18 cellular contexts compared by ENCODE assay signal in genomic region chr17:33375086-33375485, GRCh38.
"Had no signal": no experiment of that assay in that cellular context is flagged by ENCODE, and none has a peak within 500 bp of the region (broad histone marks: within the 10 kb centered on the region; RNA-seq: fewer than 3 reads in every experiment).

No MANE protein-coding gene starts in this region.

- DNase-seq: cortex of kidney; effector memory CD8-positive, alpha-beta T cell; left lung; mammary epithelial cell; naive B cell; pancreas; right lobe of liver; small intestine; stimulated activated CD4-positive, alpha-beta T cell treated with anti-CD3 and anti-CD28 coated beads, Interleukin-15, amount 100 ng/mL, for 24 hours; stimulated activated CD4-positive, alpha-beta T cell treated with anti-CD3 and anti-CD28 coated beads, Interleukin-2, amount 100 ng/mL, for 48 hours; stimulated activated naive B cell treated with anti-CD40 and anti-IgM and Interleukin-4, amounts not matched to agents 10 μg/mL and 1 μg/mL and 100 μg/mL, for 72 hours; thyroid gland had no signal

- H3K36me3 Mint-ChIP-seq: naive B cell; natural killer cell treated with Interleukin-12 subunit alpha and Interleukin-12 subunit beta and Interleukin-15 and Interleukin-18, amount 100 ng/mL, for 72 hours; stimulated activated naive B cell treated with anti-CD40 and anti-IgM and Interleukin-4, amounts not matched to agents 10 μg/mL and 1 μg/mL and 100 μg/mL, for 72 hours; type B pancreatic cell had no signal

- H3K27me3 ChIP-seq: pancreas, right lobe of liver, thyroid gland had no signal

- H3K27ac Mint-ChIP-seq: effector memory CD8-positive, alpha-beta T cell; naive B cell; natural killer cell treated with Interleukin-12 subunit alpha and Interleukin-12 subunit beta and Interleukin-15 and Interleukin-18, amount 100 ng/mL, for 72 hours; progenitor cell of endocrine pancreas; stimulated activated naive B cell treated with anti-CD40 and anti-IgM and Interleukin-4, amounts not matched to agents 10 μg/mL and 1 μg/mL and 100 μg/mL, for 72 hours; stimulated activated naive CD8-positive, alpha-beta T cell treated with anti-CD3 and anti-CD28 coated beads, Interleukin-15, Interleukin-2, amounts not matched to agents 100 ng/mL and 50 ng/mL, for 24 hours; type B pancreatic cell had no signal

- H3K4me3 Mint-ChIP-seq: effector memory CD8-positive, alpha-beta T cell; naive B cell; natural killer cell treated with Interleukin-12 subunit alpha and Interleukin-12 subunit beta and Interleukin-15 and Interleukin-18, amount 100 ng/mL, for 72 hours; neural crest cell; stimulated activated naive B cell treated with anti-CD40 and anti-IgM and Interleukin-4, amounts not matched to agents 10 μg/mL and 1 μg/mL and 100 μg/mL, for 72 hours; stimulated activated naive CD8-positive, alpha-beta T cell treated with anti-CD3 and anti-CD28 coated beads, Interleukin-15, Interleukin-2, amounts not matched to agents 100 ng/mL and 50 ng/mL, for 24 hours; type B pancreatic cell had no signal

- H3K36me3 ChIP-seq: left lung, neutrophil, pancreas, right lobe of liver, thyroid gland had no signal

- H3K4me1 Mint-ChIP-seq: naive B cell; stimulated activated naive B cell treated with anti-CD40 and anti-IgM and Interleukin-4, amounts not matched to agents 10 μg/mL and 1 μg/mL and 100 μg/mL, for 72 hours had no signal

- H3K9me3 Mint-ChIP-seq: effector memory CD8-positive, alpha-beta T cell; naive B cell; natural killer cell treated with Interleukin-12 subunit alpha and Interleukin-12 subunit beta and Interleukin-15 and Interleukin-18, amount 100 ng/mL, for 72 hours; neural crest cell; stimulated activated naive B cell treated with anti-CD40 and anti-IgM and Interleukin-4, amounts not matched to agents 10 μg/mL and 1 μg/mL and 100 μg/mL, for 72 hours; stimulated activated naive CD8-positive, alpha-beta T cell treated with anti-CD3 and anti-CD28 coated beads, Interleukin-15, Interleukin-2, amounts not matched to agents 100 ng/mL and 50 ng/mL, for 24 hours; type B pancreatic cell had no signal

- H3K4me3 ChIP-seq: left lung, pancreas, right lobe of liver, thyroid gland had no signal

- H3K27ac ChIP-seq: left lung, neutrophil, pancreas, right lobe of liver, thyroid gland had no signal

- H3K9me3 ChIP-seq: left lung, neutrophil, pancreas, right lobe of liver, thyroid gland had no signal

- H3K4me1 ChIP-seq: left lung, pancreas, right lobe of liver, thyroid gland had no signal
